ENCODE assay signal across 8 cellular contexts in genomic region chr19:17075035-17075859, GRCh38. TPM values are rescaled to one million over a fixed set of nuclear protein-coding genes. Genes with fewer than 3 reads are reported as not detected.
DNase-seq lines count a peak whose midpoint lies in the region; ATAC-seq, FAIRE-seq and TF ChIP-seq lines count a peak whose summit lies in the region.

Gene HAUS8, minus strand, starts transcription at chr19:17075452. Its CDS starts 30 bp downstream, at chr19:17075422.
Gene MYO9B, plus strand, starts transcription at chr19:17075777. Its CDS starts 25,941 bp downstream, at chr19:17101718.

- H3K9me3 Mint-ChIP-seq in Caco-2 (ENCODE audit: unreplicated experiment) (no peaks in the 10 kb centered on the region), memory B cell (no peaks in the 10 kb centered on the region)

- H3K27me3 ChIP-seq in Caco-2 (replicated peaks; ENCODE audit: control insufficient read depth, insufficient read depth, low read length) (no peaks in the 10 kb centered on the region), HUES48 (ENCODE audit: control insufficient read depth, insufficient read depth, low read length) (no peaks in the 10 kb centered on the region), NT2/D1 (ENCODE audit: insufficient read depth, insufficient read length) (no peaks in the 10 kb centered on the region), H1 (replicated peaks in 1 of 4; ENCODE audit: control insufficient read depth in 3 of 4, extremely low read depth in 1 of 4, insufficient read depth in 3 of 4, low read length in 3 of 4) (no peaks in the 10 kb centered on the region)

- H2BK12ac ChIP-seq in H1 (ENCODE audit: low read depth, low read length): no peak within 1 kb of the TSS

- H3K27ac ChIP-seq in HUES48 (ENCODE audit: low read depth, low read length) (peak within 1 kb of the TSS; percentile 96), H1 (ENCODE audit: low read depth, low read length) (peak within 1 kb of the TSS; percentile 91)

- peak in 1 of 2 experiments; percentile 100; a peak in 2 of 3 replicates for TF ChIP-seq EP300 in H1 (IDR thresholded peaks at IDR 0.05; ENCODE audit: borderline replicate concordance in 1 of 2, low read depth in 2 of 2, low read length in 2 of 2)

- POLR2A ChIA-PET in Caco-2 (lab: Charles Lee) (interaction anchor here (2.0 kb wide), 1 partner anchor 140 kb away, joined by 5 read pairs; the partner anchor contains the start of gene USE1), H1 (lab: Charles Lee; ENCODE audit: partially characterized antibody) (interaction anchor here (0.6 to 2.4 kb wide), 9 partner anchors 10 to 294 kb away, joined by 3 to 13 read pairs (median 4); partner anchors contain the start of gene USE1)

- H3K4me1 Mint-ChIP-seq in Caco-2 (ENCODE audit: low read depth, unreplicated experiment) (peaks cover 4% of the 10 kb centered on the region), memory B cell (peaks cover 53% of the 10 kb centered on the region)

- no peak within 1 kb of the TSS for H2AK5ac ChIP-seq in H1 (ENCODE audit: low read depth, low read length)

- H3K27ac Mint-ChIP-seq in Caco-2 (ENCODE audit: unreplicated experiment): peak within 1 kb of the TSS; percentile 92
- peak within 1 kb of the TSS; percentile 97 for H3K27ac Mint-ChIP-seq in memory B cell

- H3K56ac ChIP-seq in H1 (replicated peaks; ENCODE audit: insufficient read length, low read depth, low read length): peak within 1 kb of the TSS; percentile 51

- H2BK15ac ChIP-seq in H1 (ENCODE audit: low read length): peak within 1 kb of the TSS; percentile 95; the same call in 1 of the 2 replicates

- ATAC-seq in GM21390 (IDR thresholded peaks at IDR 0.05; ENCODE audit: unreplicated experiment): peak; percentile 64
- peak; percentile 73 for ATAC-seq in memory B cell (ENCODE audit: low read depth)

- no peaks in the 10 kb centered on the region for H3K4me1 ChIP-seq in Caco-2
- H3K4me1 ChIP-seq in HUES48 (ENCODE audit: control insufficient read depth, insufficient read depth, low read length): peaks cover 18% of the 10 kb centered on the region; the same call in 1 of the 2 replicates
- H3K4me1 ChIP-seq in NT2/D1 (ENCODE audit: insufficient read depth, insufficient read length): peaks cover 30% of the 10 kb centered on the region
- H3K4me1 ChIP-seq in H1 (replicated peaks in 1 of 4; ENCODE audit: control insufficient read depth in 3 of 4, insufficient read depth in 4 of 4, low read length in 3 of 4): peaks cover 4 to 13% (median 9%) of the 10 kb centered on the region in 4 experiments

- H3K79me2 ChIP-seq in H1 (ENCODE audit: control insufficient read depth in 1 of 2, insufficient read depth in 2 of 2, low read length in 2 of 2): peaks cover 4 to 61% of the 10 kb centered on the region in 2 experiments; a peak in 3 of 4 replicates

- DNase-seq in Caco-2: peak; percentile 99
- peak; percentile 99 for DNase-seq in NT2/D1 (ENCODE audit: low read depth, low spot score)
- DNase-seq in activated CD8-positive, alpha-beta memory T cell treated with anti-CD3 and anti-CD28 coated beads for 48 hours (ENCODE audit: low read depth in 2 of 3, low spot score in 2 of 3): peak; percentile 94 to 99 (median 95)
- DNase-seq in H1 (ENCODE audit: low read depth in 1 of 2, low spot score in 2 of 2): peak; percentile 98
- DNase-seq in memory B cell (ENCODE audit: low spot score in 2 of 2): peak; percentile 95 to 99
- DNase-seq in stimulated activated CD8-positive, alpha-beta memory T cell treated with anti-CD3 and anti-CD28 coated beads, Interleukin-12 subunit alpha, Interleukin-12 subunit beta, amount 100 ng/mL, for 1 hour (ENCODE audit: low read depth): peak; percentile 99

- peak within 1 kb of the TSS; percentile 82 for H4K91ac ChIP-seq in H1 (replicated peaks; ENCODE audit: insufficient read length, low read length)

- H3K14ac ChIP-seq in H1 (ENCODE audit: insufficient read length): no peak within 1 kb of the TSS

- 1% methylated on average over 48 of the region's 101 CpGs; no CpG with 5 or more reads in 1 of the 2 experiments for WGBS in H1 (ENCODE audit: extremely low coverage in 1 of 2, insufficient coverage in 1 of 2, insufficient read length in 1 of 2, insufficient replicate concordance in 2 of 2, low coverage in 1 of 2, low lambda C conversion rate in 2 of 2, missing lambda C conversion rate in 1 of 2), 2 experiments

- peak within 1 kb of the TSS; percentile 99 for H3K18ac ChIP-seq in H1 (ENCODE audit: extremely low read depth, low read length)

- no TSS peak for BruUV-seq in Caco-2 (replicated peaks; lab: Mats Ljungman, UMichigan)

- H2BK5ac ChIP-seq in H1 (ENCODE audit: low read depth, low read length): peak within 1 kb of the TSS; percentile 97

- TF ChIP-seq CTCF in Caco-2 (IDR thresholded peaks at IDR 0.05; ENCODE audit: insufficient read depth in 1 of 2, low read depth in 1 of 2, low read length in 1 of 2, severe bottlenecking in 1 of 2, unreplicated experiment in 1 of 2) (no peak), H1 (IDR thresholded peaks at IDR 0.05; ENCODE audit: control extremely low read depth in 1 of 3, insufficient read depth in 1 of 3, low read depth in 1 of 3, low read length in 3 of 3) (no peak)

- H3K36me3 Mint-ChIP-seq in Caco-2 (ENCODE audit: insufficient read depth, unreplicated experiment): peaks cover 37% of the 10 kb centered on the region
- peaks cover 8% of the 10 kb centered on the region for H3K36me3 Mint-ChIP-seq in memory B cell

- H3K23me2 ChIP-seq in H1 (ENCODE audit: low read depth, low read length): peaks cover 17% of the 10 kb centered on the region

- peak within 1 kb of the TSS; percentile 79 to 91 for H3K4me2 ChIP-seq in H1 (ENCODE audit: insufficient read depth in 1 of 2, low read depth in 2 of 2, low read length in 2 of 2)

- no peak within 1 kb of the TSS; the same call in 1 of the 2 replicates for H2AFZ ChIP-seq in H1 (ENCODE audit: low read length)

- H3K4ac ChIP-seq in H1 (replicated peaks; ENCODE audit: insufficient read length, low read depth, low read length): no peak within 1 kb of the TSS

- TF ChIP-seq POLR2A in H1 (IDR thresholded peaks at IDR 0.05; ENCODE audit: control extremely low read depth in 1 of 2, low read depth in 2 of 2, low read length in 2 of 2): peak in 1 of 2 experiments; percentile 96; a peak in 2 of 3 replicates

- intact Hi-C loops in Caco-2 (cut with micrococcal nuclease; ENCODE audit: unreplicated experiment): loop anchor here (1.0 kb wide), 1 partner anchor 151 kb away; the partner anchor contains the start of gene OCEL1

- H3K79me1 ChIP-seq in H1 (ENCODE audit: low read depth, low read length): peaks cover 30% of the 10 kb centered on the region

- H4K5ac ChIP-seq in H1 (ENCODE audit: insufficient read length, low read depth, low read length): peak within 1 kb of the TSS; percentile 91

- H3K9me3 ChIP-seq in Caco-2 (no peaks in the 10 kb centered on the region), HUES48 (ENCODE audit: control insufficient read depth, insufficient read depth, low read length) (no peaks in the 10 kb centered on the region), NT2/D1 (ENCODE audit: insufficient read depth, low read length) (no peaks in the 10 kb centered on the region), H1 (ENCODE audit: insufficient read depth in 2 of 2, low read depth in 1 of 2, low read length in 1 of 2) (no peaks in the 10 kb centered on the region)

- peak within 1 kb of the TSS; percentile 60 for H2BK120ac ChIP-seq in H1 (replicated peaks; ENCODE audit: low read depth, low read length)

- H4K20me1 ChIP-seq in H1 (replicated peaks in 1 of 2; ENCODE audit: control insufficient read depth in 1 of 2, insufficient read depth in 2 of 2, low read length in 2 of 2): peaks cover 25 to 32% of the 10 kb centered on the region in 2 experiments

- no peaks in the 10 kb centered on the region for H3K36me3 ChIP-seq in Caco-2 (ENCODE audit: control insufficient read depth, insufficient read depth, low read length)
- H3K36me3 ChIP-seq in HUES48 (ENCODE audit: control insufficient read depth, insufficient read depth, low read length): peaks cover 27% of the 10 kb centered on the region
- H3K36me3 ChIP-seq in NT2/D1 (ENCODE audit: insufficient read depth, insufficient read length, low read length): peaks cover 55% of the 10 kb centered on the region
- peaks cover 0 to 17% (median 3%) of the 10 kb centered on the region in 4 experiments; a peak in 4 of 8 replicates for H3K36me3 ChIP-seq in H1 (ENCODE audit: control insufficient read depth in 2 of 4, insufficient read depth in 4 of 4, low read length in 3 of 4)

- peak within 1 kb of the TSS; percentile 96 for H4K8ac ChIP-seq in H1 (ENCODE audit: extremely low read depth, insufficient read depth, low read length)

- TF ChIP-seq RAD21 in H1 (IDR thresholded peaks at IDR 0.05 in 1 of 2, conservative IDR thresholded peaks at IDR 0.05 in 1 of 2; ENCODE audit: low read depth in 2 of 2, low read length in 2 of 2): no peak

- no peak for FAIRE-seq in H1 (lab: Jason Lieb, UNC)

- H3K9ac ChIP-seq in HUES48 (ENCODE audit: low read depth, low read length) (peak within 1 kb of the TSS; percentile 90), NT2/D1 (ENCODE audit: insufficient read length, low read depth) (peak within 1 kb of the TSS; percentile 98), H1 (replicated peaks in 1 of 4; ENCODE audit: extremely low read depth in 1 of 4, low read depth in 3 of 4, low read length in 3 of 4) (peak within 1 kb of the TSS; percentile 92 to 97 (median 94))

- no peak within 1 kb of the TSS for H3K23ac ChIP-seq in H1 (ENCODE audit: insufficient read length)

- H3K4me3 Mint-ChIP-seq in Caco-2 (ENCODE audit: unreplicated experiment) (peak within 1 kb of the TSS; percentile 88), memory B cell (peak within 1 kb of the TSS; percentile 99)

- H3K4me3 ChIP-seq in Caco-2 (ENCODE audit: low read depth, low read length) (peak within 1 kb of the TSS; percentile 88), HUES48 (ENCODE audit: low read depth, low read length) (peak within 1 kb of the TSS; percentile 92), NT2/D1 (ENCODE audit: insufficient read length, low read depth) (peak within 1 kb of the TSS; percentile 94), H1 (ENCODE audit: extremely low read depth in 1 of 4, insufficient read depth in 2 of 4, low read depth in 3 of 4, low read length in 4 of 4) (peak within 1 kb of the TSS; percentile 72 to 96 (median 82))

- H3K27me3 Mint-ChIP-seq in Caco-2 (ENCODE audit: insufficient read depth, unreplicated experiment) (no peaks in the 10 kb centered on the region), memory B cell (no peaks in the 10 kb centered on the region)

- CTCF ChIA-PET in Caco-2 (lab: Charles Lee): no interaction called here
- CTCF ChIA-PET in H1 (lab: Charles Lee; ENCODE audit: partially characterized antibody): interaction anchor here (0.8 kb wide), 1 partner anchor 28 kb away, joined by 4 read pairs; no protein-coding TSS in a partner anchor

- H2BK20ac ChIP-seq in H1 (ENCODE audit: low read length): no peak within 1 kb of the TSS

RNA-seq across cellular contexts. Expression of gene HAUS8, which starts in this region (rescaled TPM):
- 24.4 and 30.6 TPM in 2 replicates for total RNA-seq in Caco-2 (2022)
- 23.2 and 23.5 TPM in 2 replicates for total RNA-seq in H1 (2021; fragmentation: NEBNext Ultra II Directional; extraction: Animal tissue kit (Norgen Biotek cat#: 25700))
- polyA plus RNA-seq in H1 (2011; rRNA removed): 18.4 and 18.9 TPM in 2 replicates
- polyA plus RNA-seq in H1 (2011; cell fraction: cytosol; rRNA removed): 20.5 TPM
- 27.7 TPM for polyA plus RNA-seq in H1 (2011; cell fraction: nucleus; rRNA removed)
- 19.8 to 25.4 TPM (median 24.1 TPM) in 4 replicates for polyA plus RNA-seq in H1 (2012, experiment 1 of 2)
- polyA plus RNA-seq in H1 (2012, experiment 2 of 2): 10.9 TPM
- polyA plus RNA-seq in H1 (2013, experiment 1 of 2): 23.0 TPM
- 24.3 TPM for polyA plus RNA-seq in H1 (2013, experiment 2 of 2)
- polyA minus RNA-seq in H1 (2011; rRNA and poly(A)+ RNA removed): 9.2 and 17.3 TPM in 2 replicates
- 8.3 TPM for polyA minus RNA-seq in H1 (2011; cell fraction: cytosol; rRNA and poly(A)+ RNA removed)
- polyA minus RNA-seq in H1 (2011; cell fraction: nucleus; rRNA and poly(A)+ RNA removed): 11.8 TPM

RNA-seq across cellular contexts. Expression of gene MYO9B, which starts in this region (rescaled TPM):
- total RNA-seq in Caco-2 (2022): 47.6 and 52.8 TPM in 2 replicates
- total RNA-seq in H1 (2021; fragmentation: NEBNext Ultra II Directional; extraction: Animal tissue kit (Norgen Biotek cat#: 25700)): 76.8 and 77.1 TPM in 2 replicates
- 27.6 and 40.0 TPM in 2 replicates for polyA plus RNA-seq in H1 (2011; rRNA removed)
- 26.7 TPM for polyA plus RNA-seq in H1 (2011; cell fraction: cytosol; rRNA removed)
- 102 TPM for polyA plus RNA-seq in H1 (2011; cell fraction: nucleus; rRNA removed)
- 43.2 to 61.2 TPM (median 54.2 TPM) in 4 replicates for polyA plus RNA-seq in H1 (2012, experiment 1 of 2)
- polyA plus RNA-seq in H1 (2012, experiment 2 of 2): 37.9 TPM
- polyA plus RNA-seq in H1 (2013, experiment 1 of 2): 33.9 TPM
- 30.2 TPM for polyA plus RNA-seq in H1 (2013, experiment 2 of 2)
- 51.3 and 52.3 TPM in 2 replicates for polyA minus RNA-seq in H1 (2011; rRNA and poly(A)+ RNA removed)
- 53.7 TPM for polyA minus RNA-seq in H1 (2011; cell fraction: cytosol; rRNA and poly(A)+ RNA removed)
- 45.4 TPM for polyA minus RNA-seq in H1 (2011; cell fraction: nucleus; rRNA and poly(A)+ RNA removed)

Comparison
In these comparisons a context has a peak if more than half of its experiments do, and no peak if none do; other contexts are left out.
1. Peak in every context shown above with its lines: DNase-seq, ATAC-seq, H3K4me3 ChIP-seq and H3K27ac ChIP-seq.